In the genomic region with DNA sequence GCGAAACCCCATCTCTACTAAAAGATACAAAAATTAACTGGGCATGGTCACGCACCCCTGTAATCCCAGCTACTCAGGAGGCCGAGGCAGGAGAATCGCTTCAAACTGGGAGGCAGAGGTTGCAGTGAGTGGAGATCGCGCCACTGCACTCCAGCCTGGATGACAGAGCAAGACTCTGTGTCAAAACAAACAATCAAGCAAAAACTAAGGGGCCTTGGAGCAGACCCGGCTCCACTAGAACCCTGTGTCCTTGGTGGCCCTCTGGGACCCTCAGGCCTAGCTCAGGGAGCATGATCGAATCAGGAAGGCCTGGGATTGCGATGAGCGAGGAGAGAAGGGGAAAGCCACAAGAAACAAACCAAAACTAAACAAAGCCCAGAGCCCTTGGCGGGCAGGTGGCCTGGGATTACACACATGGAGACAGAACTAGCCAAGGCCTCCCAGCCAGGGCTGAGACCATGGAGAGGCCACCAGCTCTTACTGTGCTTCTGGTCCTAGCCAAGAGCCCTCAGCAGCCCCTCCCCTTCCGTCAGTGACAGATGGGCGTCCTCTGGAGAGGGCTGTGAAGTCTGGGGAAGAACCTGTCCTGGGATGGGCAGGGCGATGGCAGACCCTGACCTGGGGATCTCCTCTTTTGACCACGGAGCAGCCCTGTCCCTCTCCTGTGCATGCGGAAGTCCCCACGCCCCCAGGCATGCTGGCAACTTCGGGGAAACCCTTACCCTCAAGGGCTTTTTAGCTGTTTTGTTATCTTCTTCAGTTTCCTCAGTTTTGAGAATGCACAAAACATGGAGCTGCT, we compare ENCODE assay signal across 10 cellular contexts. TPM values are rescaled to one million over a fixed set of nuclear protein-coding genes. Genes with fewer than 3 reads are reported as not detected.
DNase-seq lines count a peak whose midpoint lies in the region; ATAC-seq and TF ChIP-seq lines count a peak whose summit lies in the region.
"Had no signal": no experiment of that assay in that cellular context is flagged by ENCODE, and none has a peak within 500 bp of the region (broad histone marks: within the 10 kb centered on the region; RNA-seq: fewer than 3 reads in every experiment).

No MANE protein-coding gene starts in this region.

- intact Hi-C loops in mucosa of descending colon (cut with DNase I, micrococcal nuclease) (no loop called here), PC-3 (cut with micrococcal nuclease) (no loop called here)

- no peak overlapping the region for H3K9ac ChIP-seq in PC-3 (ENCODE audit: low read length)

- no peak for DNase-seq in mucosa of descending colon
- no peak for DNase-seq in mucosa of gallbladder (ENCODE audit: low spot score)
- DNase-seq in NCI-H2107 (lab: John Stamatoyannopoulos, UW), result no peak
- no peak for DNase-seq in NCI-H1105 (lab: John Stamatoyannopoulos, UW)
- DNase-seq in PC-3, result no peak
- DNase-seq: Right ventricle myocardium superior had no signal

- H3K27me3 ChIP-seq in PC-3 (ENCODE audit: low read length), result no peaks in the 10 kb centered on the region

- no peaks in the 10 kb centered on the region for H3F3A ChIP-seq in PC-3 (ENCODE audit: low read length, unreplicated experiment)

- no peak overlapping the region for H3K4me3 ChIP-seq in mucosa of descending colon
- H3K4me3 ChIP-seq in PC-3 (ENCODE audit: low read length), result no peak overlapping the region

- no peaks in the 10 kb centered on the region for H3K9me3 ChIP-seq in mucosa of descending colon
- no peaks in the 10 kb centered on the region for H3K9me3 ChIP-seq in PC-3 (ENCODE audit: low read length)

- no peaks in the 10 kb centered on the region for H3K9me2 ChIP-seq in PC-3 (replicated peaks; ENCODE audit: low read length)

- peak; percentile 9 for TF ChIP-seq POLR2A in GM15510 (IDR thresholded peaks at IDR 0.05; ENCODE audit: borderline replicate concordance, extremely low read depth, insufficient read length)

- no peaks in the 10 kb centered on the region for H3K79me2 ChIP-seq in PC-3 (ENCODE audit: low read length)

- no peak overlapping the region for H3K27ac ChIP-seq in PC-3 (ENCODE audit: low read length)

- CTCF ChIA-PET in PC-3 (lab: Charles Lee), result no interaction called here

- no TSS peak for BruUV-seq in PC-3 (replicated peaks; lab: Mats Ljungman, UMichigan)

- ATAC-seq in GM21381 (IDR thresholded peaks at IDR 0.05; ENCODE audit: unreplicated experiment), result peak; percentile 38
- peak; percentile 61 for ATAC-seq in HG03432 (IDR thresholded peaks at IDR 0.05; ENCODE audit: unreplicated experiment)
- ATAC-seq in mucosa of descending colon, result peak; percentile 12
- ATAC-seq in PC-3, result no peak

- H3K4me2 ChIP-seq in PC-3 (ENCODE audit: low read length), result no peak overlapping the region

- H2AFZ ChIP-seq in PC-3 (ENCODE audit: low read length), result no peak overlapping the region

- no peaks in the 10 kb centered on the region for H3K36me3 ChIP-seq in mucosa of descending colon (ENCODE audit: low read depth)
- H3K36me3 ChIP-seq in PC-3 (ENCODE audit: low read depth, low read length), result no peaks in the 10 kb centered on the region

- TF ChIP-seq CTCF in mucosa of descending colon (IDR thresholded peaks at IDR 0.05) (no peak), PC-3 (conservative IDR thresholded peaks at IDR 0.05; ENCODE audit: low read depth, low read length) (no peak)

- H3K4me1 ChIP-seq in mucosa of descending colon (ENCODE audit: low read depth), result peaks cover under 1% of the 10 kb centered on the region
- peaks cover 4% of the 10 kb centered on the region for H3K4me1 ChIP-seq in PC-3 (ENCODE audit: insufficient read depth, low read length)

- POLR2A ChIA-PET in PC-3 (lab: Charles Lee; ENCODE audit: unreplicated experiment), result no interaction called here

- H4K20me1 ChIP-seq in PC-3 (ENCODE audit: low read length), result no peaks in the 10 kb centered on the region

RNA-seq across cellular contexts. Expression of a gene that starts 27.4 kb away (rescaled TPM):
- total RNA-seq in mucosa of descending colon (not detected), mucosa of gallbladder (3.4 TPM), PC-3 (2014; rRNA removed) (not detected in 2 replicates)
- total RNA-seq: Daoy, Right ventricle myocardium superior had no signal

RNA-seq across cellular contexts. Expression of a gene that starts 36.9 kb away (rescaled TPM):
- total RNA-seq in mucosa of descending colon (100 to 1,000 TPM; 201 to 464 (median 319) TPM), mucosa of gallbladder (388 TPM), PC-3 (2014; rRNA removed) (42.8 and 45.0 TPM in 2 replicates)

RNA-seq across cellular contexts. Expression of a gene that starts 52.8 kb away (rescaled TPM):
- total RNA-seq in mucosa of descending colon (1 to 10 TPM; 1.2 to 7.8 (median 5.3) TPM), mucosa of gallbladder (15.1 TPM), PC-3 (2014; rRNA removed) (0.17 and 0.33 TPM in 2 replicates)
- total RNA-seq: Daoy had no signal

RNA-seq across cellular contexts. Expression of a gene that starts 58.9 kb away (rescaled TPM):
- 100 to 1,000 TPM in 1 of 3 donors, 10 to 100 TPM in 2; 77.1 to 101 (median 92.1) TPM for total RNA-seq in mucosa of descending colon
- total RNA-seq in mucosa of gallbladder, result 154 TPM
- total RNA-seq in PC-3 (2014; rRNA removed), result 95.5 and 97.7 TPM in 2 replicates

RNA-seq across cellular contexts. Expression of a gene that starts 59.3 kb away (rescaled TPM):
- total RNA-seq in mucosa of descending colon (10 to 100 TPM; 80.2 to 97.0 (median 94.1) TPM), mucosa of gallbladder (114 TPM), PC-3 (2014; rRNA removed) (272 and 312 TPM in 2 replicates)
